ENCODE assay signal across 21 cellular contexts in genomic region chr13:104460553-104460952, GRCh38.
DNase-seq lines count a peak whose midpoint lies in the region; ATAC-seq, FAIRE-seq and TF ChIP-seq lines count a peak whose summit lies in the region.
"Had no signal": no experiment of that assay in that cellular context is flagged by ENCODE, and none has a peak within 500 bp of the region (broad histone marks: within the 10 kb centered on the region; RNA-seq: fewer than 3 reads in every experiment).

No MANE protein-coding gene starts in this region.

- FAIRE-seq in HepG2 (lab: Jason Lieb, UNC) = no peak

- no peaks in the 10 kb centered on the region for H3K4me1 ChIP-seq in HepG2 (ENCODE audit: insufficient read depth, low read length)
- no peaks in the 10 kb centered on the region for H3K4me1 ChIP-seq in right lobe of liver
- no peaks in the 10 kb centered on the region for H3K4me1 ChIP-seq in fibroblast of lung (ENCODE audit: control insufficient read depth, extremely low read depth, insufficient read depth, low read length)
- H3K4me1 ChIP-seq: gastroesophageal sphincter had no signal

- H3K4me2 ChIP-seq in HepG2 (ENCODE audit: low read depth, low read length) = no peak overlapping the region
- H3K4me2 ChIP-seq in fibroblast of lung (ENCODE audit: extremely low read depth, insufficient read depth, low read length) = no peak overlapping the region

- intact Hi-C loops in HepG2 (cut with micrococcal nuclease; ENCODE audit: unreplicated experiment) = no loop called here
- intact Hi-C loops in right lobe of liver (cut with DNase I) = no loop called here

- H3K27ac ChIP-seq in HepG2 (ENCODE audit: extremely low read length, insufficient read depth, low read length) (no peak overlapping the region), right lobe of liver (no peak overlapping the region), fibroblast of lung (ENCODE audit: insufficient read depth, low read length) (no peak overlapping the region)
- H3K27ac ChIP-seq: gastroesophageal sphincter had no signal

- no peak overlapping the region for H3K9ac ChIP-seq in HepG2 (ENCODE audit: insufficient read depth, low read depth, low read length)
- H3K9ac ChIP-seq in fibroblast of lung (ENCODE audit: insufficient read depth, low read length) = no peak overlapping the region

- no peak overlapping the region for H3K4me3 Mint-ChIP-seq in osteocyte (ENCODE audit: unreplicated experiment)
- H3K4me3 Mint-ChIP-seq: activated CD8-positive, alpha-beta T cell treated with anti-CD3 and anti-CD28 coated beads for 36 hours; central memory CD8-positive, alpha-beta T cell had no signal

- ATAC-seq in HepG2 (no peak), right lobe of liver (no peak)
- ATAC-seq: activated CD8-positive, alpha-beta T cell treated with anti-CD3 and anti-CD28 coated beads for 36 hours; gastroesophageal sphincter had no signal

- TF ChIP-seq EP300 in HepG2 (IDR thresholded peaks at IDR 0.05; ENCODE audit: low read depth in 2 of 2, low read length in 2 of 2) = no peak
- TF ChIP-seq EP300 in HepG2 (CRISPR knock-in tag; IDR thresholded peaks at IDR 0.05; ENCODE audit: borderline replicate concordance) = no peak

- CTCF ChIA-PET in HepG2 (lab: Yijun Ruan, JAX; ENCODE audit: low intra/inter-chr PET ratio, low total read pairs) = no interaction called here

- no peak overlapping the region for H3K27ac Mint-ChIP-seq in osteocyte (ENCODE audit: unreplicated experiment)
- H3K27ac Mint-ChIP-seq: activated CD8-positive, alpha-beta T cell treated with anti-CD3 and anti-CD28 coated beads for 36 hours had no signal

- POLR2A ChIA-PET in HepG2 (lab: Yijun Ruan, JAX) = no interaction called here

- H3K27me3 ChIP-seq in HepG2 (ENCODE audit: control insufficient read depth in 1 of 2, insufficient read depth in 2 of 2, low read length in 2 of 2) = no peaks in the 10 kb centered on the region
- H3K27me3 ChIP-seq in right lobe of liver = no peaks in the 10 kb centered on the region
- H3K27me3 ChIP-seq in fibroblast of lung (ENCODE audit: control insufficient read depth, insufficient read depth, low read length) = no peaks in the 10 kb centered on the region
- H3K27me3 ChIP-seq: gastroesophageal sphincter had no signal

- H3K79me2 ChIP-seq in HepG2 (ENCODE audit: insufficient read depth, low read length) (no peaks in the 10 kb centered on the region), fibroblast of lung (ENCODE audit: control insufficient read depth, insufficient read depth, low read length) (no peaks in the 10 kb centered on the region)

- no peaks in the 10 kb centered on the region for H3K4me1 Mint-ChIP-seq in osteocyte (ENCODE audit: unreplicated experiment)
- H3K4me1 Mint-ChIP-seq: central memory CD8-positive, alpha-beta T cell had no signal

- no peaks in the 10 kb centered on the region for H4K20me1 ChIP-seq in HepG2 (ENCODE audit: insufficient read depth, low read length)
- no peaks in the 10 kb centered on the region for H4K20me1 ChIP-seq in fibroblast of lung (ENCODE audit: control insufficient read depth, extremely low read depth, insufficient read depth, low read length)

- TF ChIP-seq CTCF in HepG2 (CRISPR knock-in tag; IDR thresholded peaks at IDR 0.05) (no peak), right lobe of liver (IDR thresholded peaks at IDR 0.05) (no peak), fibroblast of lung (conservative IDR thresholded peaks at IDR 0.05 in 1 of 2, IDR thresholded peaks at IDR 0.05 in 1 of 2; ENCODE audit: low read depth in 1 of 2, low read length in 2 of 2) (no peak), osteocyte (IDR thresholded peaks at IDR 0.05) (no peak)

- H2AFZ ChIP-seq in HepG2 (ENCODE audit: low read length) (no peak overlapping the region), fibroblast of lung (ENCODE audit: low read length) (no peak overlapping the region)

- no peaks in the 10 kb centered on the region for H3K36me3 Mint-ChIP-seq in osteocyte (ENCODE audit: unreplicated experiment)

- no peaks in the 10 kb centered on the region for H3K27me3 Mint-ChIP-seq in osteocyte (ENCODE audit: unreplicated experiment)
- H3K27me3 Mint-ChIP-seq: activated CD8-positive, alpha-beta T cell treated with anti-CD3 and anti-CD28 coated beads for 36 hours; central memory CD8-positive, alpha-beta T cell had no signal

- DNase-seq in HepG2 (ENCODE audit: low spot score) = no peak
- DNase-seq in right lobe of liver = no peak
- DNase-seq in astrocyte of the hippocampus (ENCODE audit: low read depth, low spot score) = peak; percentile 43
- peak; percentile 39 to 53 for DNase-seq in fibroblast of lung (ENCODE audit: low read depth in 2 of 2)
- DNase-seq in middle frontal gyrus (ENCODE audit: extremely low spot score, low spot score) = no peak
- DNase-seq in NCI-H748 (lab: John Stamatoyannopoulos, UW; ENCODE audit: unreplicated experiment) = no peak
- no peak for DNase-seq in stimulated activated CD4-positive, alpha-beta T cell treated with anti-CD3 and anti-CD28 coated beads, Interleukin-4, amount 100 ng/mL, for 1 hour
- no peak for DNase-seq in osteocyte (ENCODE audit: extremely low spot score, unreplicated experiment)
- DNase-seq: activated CD8-positive, alpha-beta T cell treated with anti-CD3 and anti-CD28 coated beads for 36 hours; activated gamma-delta T cell treated with Interleukin-2 at 50 U/mL for 16 hours; activated T-cell treated with anti-CD3 and anti-CD28 coated beads for 4 hours; GOT3; KBM-7; NCI-H1694 treated with DMSO at 0.1 percent for 48 hours; NCI-H2227 treated with DMSO at 0.1 percent for 48 hours; NCI-H774; nucleus accumbens; SHP77; SW 1271 had no signal

- TF ChIP-seq RAD21 in HepG2 (CRISPR knock-in tag; IDR thresholded peaks at IDR 0.05) = no peak

- TF ChIP-seq POLR2A in HepG2 (IDR thresholded peaks at IDR 0.05; ENCODE audit: insufficient read depth in 1 of 2, low read depth in 2 of 2, low read length in 2 of 2) = no peak
- TF ChIP-seq POLR2A in right lobe of liver (IDR thresholded peaks at IDR 0.05) = no peak

- no peaks in the 10 kb centered on the region for H3K36me3 ChIP-seq in HepG2 (replicated peaks in 1 of 2; ENCODE audit: control insufficient read depth in 1 of 2, insufficient read depth in 2 of 2, low read length in 2 of 2)
- no peaks in the 10 kb centered on the region for H3K36me3 ChIP-seq in right lobe of liver
- H3K36me3 ChIP-seq in fibroblast of lung (ENCODE audit: control insufficient read depth, insufficient read depth, low read length) = no peaks in the 10 kb centered on the region
- H3K36me3 ChIP-seq: gastroesophageal sphincter had no signal

- in situ Hi-C loops in HepG2 (cut with HindIII; ENCODE audit: extremely low pct_ligation_motif_present, low pct_unique_long_range_greater_than_20kb) = no loop called here

- H3K4me3 ChIP-seq in HepG2 (replicated peaks in 1 of 3; ENCODE audit: insufficient read depth in 1 of 3, low read depth in 2 of 3, low read length in 3 of 3) (no peak overlapping the region), right lobe of liver (no peak overlapping the region), fibroblast of lung (replicated peaks in 1 of 4; ENCODE audit: control extremely low read depth in 1 of 4, insufficient read depth in 1 of 4, low read depth in 3 of 4, low read length in 4 of 4) (no peak overlapping the region)
- H3K4me3 ChIP-seq: gastroesophageal sphincter had no signal

- BruUV-seq in HepG2 (replicated peaks; lab: Mats Ljungman, UMichigan) = no TSS peak

- WGBS in HepG2 (ENCODE audit: low lambda C conversion rate) = 2% methylated on average over 2 of the region's 2 CpGs
- WGBS in right lobe of liver (ENCODE audit: insufficient coverage, low coverage, low lambda C conversion rate, missing lambda C conversion rate) = 49% methylated on average over 2 of the region's 2 CpGs

- no peaks in the 10 kb centered on the region for H3K9me3 Mint-ChIP-seq in osteocyte (ENCODE audit: unreplicated experiment)
- H3K9me3 Mint-ChIP-seq: activated CD8-positive, alpha-beta T cell treated with anti-CD3 and anti-CD28 coated beads for 36 hours had no signal

- H3K9me3 ChIP-seq in HepG2 (ENCODE audit: low read length) = peaks cover 54% of the 10 kb centered on the region
- H3K9me3 ChIP-seq in right lobe of liver = no peaks in the 10 kb centered on the region
- H3K9me3 ChIP-seq in fibroblast of lung (ENCODE audit: control insufficient read depth, insufficient read depth, low read depth, low read length) = no peaks in the 10 kb centered on the region
- H3K9me3 ChIP-seq: gastroesophageal sphincter had no signal

TF ChIP-seq in HepG2, 621 proteins besides CTCF, POLR2A, EP300 and RAD21:
- TF ChIP-seq CREB1 (IDR thresholded peaks at IDR 0.05) (peak; percentile 98), CREB1 (CRISPR knock-in tag; IDR thresholded peaks at IDR 0.05) (no peak), ZSCAN31 (CRISPR knock-in tag; IDR thresholded peaks at IDR 0.05; ENCODE audit: low read depth) (no peak), ATF7 (IDR thresholded peaks at IDR 0.05) (peak; percentile 98), ATF7 (CRISPR knock-in tag; IDR thresholded peaks at IDR 0.05) (no peak), HES4 (CRISPR knock-in tag; IDR thresholded peaks at IDR 0.05; ENCODE audit: borderline replicate concordance) (no peak), TOPORS (CRISPR knock-in tag; IDR thresholded peaks at IDR 0.05) (no peak), PRDM15 (CRISPR knock-in tag; IDR thresholded peaks at IDR 0.05) (no peak)

Comparison
In these comparisons a context has a peak if more than half of its experiments do, and no peak if none do; other contexts are left out.
1. DNase-seq: peak in astrocyte of the hippocampus (single experiment) and fibroblast of lung (2 of 2); none in HepG2 (single experiment), right lobe of liver (0 of 3), middle frontal gyrus (single experiment), NCI-H748 (single experiment), stimulated activated CD4-positive, alpha-beta T cell treated with anti-CD3 and anti-CD28 coated beads, Interleukin-4, amount 100 ng/mL, for 1 hour (single experiment) and osteocyte (single experiment).